20 cellular contexts compared by ENCODE assay signal in the genomic region with DNA sequence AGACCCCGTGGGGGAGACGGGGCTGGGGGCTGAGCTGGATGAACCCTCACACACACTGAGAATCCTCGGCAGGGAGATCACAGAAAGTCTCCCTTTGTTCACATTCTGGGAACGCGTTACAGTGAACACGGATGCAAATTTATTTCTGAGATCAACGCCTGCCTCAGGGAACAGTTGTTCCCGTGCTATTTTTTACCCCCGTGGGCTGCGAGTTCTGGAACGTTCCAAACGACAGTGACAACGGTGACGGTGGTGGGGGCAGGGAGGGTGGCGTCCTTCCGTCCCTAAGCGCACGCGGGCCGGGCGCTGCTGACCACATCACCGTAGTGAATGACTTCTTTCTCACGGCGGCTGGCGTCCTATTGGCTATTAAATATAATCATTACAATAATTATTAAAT. TPM values are rescaled to one million over a fixed set of nuclear protein-coding genes. Genes with fewer than 3 reads are reported as not detected.
"Had no signal": no experiment of that assay in that cellular context is flagged by ENCODE, and none has a peak within 500 bp of the region (broad histone marks: within the 10 kb centered on the region; RNA-seq: fewer than 3 reads in every experiment).

No MANE protein-coding gene starts in this region.

- H3K4me3 Mint-ChIP-seq: activated CD4-positive, alpha-beta memory T cell treated with anti-CD3 and anti-CD28 coated beads, Interleukin-2, amount 10 ng/mL, durations not matched to agents 7 days and 5 days; activated CD8-positive, alpha-beta memory T cell treated with anti-CD3 and anti-CD28 coated beads, Interleukin-2, amount 10 ng/mL, durations not matched to agents 7 days and 5 days; activated naive CD8-positive, alpha-beta T cell treated with anti-CD3 and anti-CD28 coated beads for 36 hours; activated T-helper 17 cell treated with anti-CD3 and anti-CD28 coated beads, Interleukin-2, amount 50 U/mL, for 72 hours; mesothelial cell of epicardium; T-helper 2 cell treated with Interferon-gamma antibody and Interleukin-4, amounts not matched to agents 5 μg/mL and 100 μg/mL, for 36 hours; WTC11 had no signal

- H3K27ac ChIP-seq: brain microvascular endothelial cell, esophagus muscularis mucosa, hepatocyte, lower lobe of right lung, parathyroid adenoma, sigmoid colon, SK-N-MC had no signal

- H3K9me3 Mint-ChIP-seq: activated CD4-positive, alpha-beta memory T cell treated with anti-CD3 and anti-CD28 coated beads, Interleukin-2, amount 10 ng/mL, durations not matched to agents 7 days and 5 days; activated naive CD8-positive, alpha-beta T cell treated with anti-CD3 and anti-CD28 coated beads for 36 hours; activated T-helper 17 cell treated with anti-CD3 and anti-CD28 coated beads, Interleukin-2, amount 50 U/mL, for 72 hours; mesothelial cell of epicardium; T-helper 2 cell treated with Interferon-gamma antibody and Interleukin-4, amounts not matched to agents 5 μg/mL and 100 μg/mL, for 36 hours; WTC11 had no signal

- H3K27ac Mint-ChIP-seq: activated CD4-positive, alpha-beta memory T cell treated with anti-CD3 and anti-CD28 coated beads, Interleukin-2, amount 10 ng/mL, durations not matched to agents 7 days and 5 days; activated CD8-positive, alpha-beta memory T cell treated with anti-CD3 and anti-CD28 coated beads, Interleukin-2, amount 10 ng/mL, durations not matched to agents 7 days and 5 days; activated naive CD8-positive, alpha-beta T cell treated with anti-CD3 and anti-CD28 coated beads for 36 hours; activated T-helper 17 cell treated with anti-CD3 and anti-CD28 coated beads, Interleukin-2, amount 50 U/mL, for 72 hours; mesothelial cell of epicardium; T-helper 2 cell treated with Interferon-gamma antibody and Interleukin-4, amounts not matched to agents 5 μg/mL and 100 μg/mL, for 36 hours; WTC11 had no signal

- H3K4me1 Mint-ChIP-seq: activated CD4-positive, alpha-beta memory T cell treated with anti-CD3 and anti-CD28 coated beads, Interleukin-2, amount 10 ng/mL, durations not matched to agents 7 days and 5 days; activated CD8-positive, alpha-beta memory T cell treated with anti-CD3 and anti-CD28 coated beads, Interleukin-2, amount 10 ng/mL, durations not matched to agents 7 days and 5 days; activated naive CD8-positive, alpha-beta T cell treated with anti-CD3 and anti-CD28 coated beads for 36 hours; activated T-helper 17 cell treated with anti-CD3 and anti-CD28 coated beads, Interleukin-2, amount 50 U/mL, for 72 hours; WTC11 had no signal

- DNase-seq: activated CD4-positive, alpha-beta memory T cell treated with anti-CD3 and anti-CD28 coated beads, Interleukin-2, amount 10 ng/mL, durations not matched to agents 7 days and 5 days; activated CD8-positive, alpha-beta memory T cell treated with anti-CD3 and anti-CD28 coated beads, Interleukin-2, amount 10 ng/mL, durations not matched to agents 7 days and 5 days; activated naive CD4-positive, alpha-beta T cell; activated naive CD8-positive, alpha-beta T cell treated with anti-CD3 and anti-CD28 coated beads for 36 hours; brain microvascular endothelial cell; cortex of kidney; effector CD4-positive, alpha-beta T cell; islet precursor cell; lower lobe of right lung; sigmoid colon; stimulated activated naive CD4-positive, alpha-beta T cell had no signal

- ATAC-seq: activated CD8-positive, alpha-beta memory T cell treated with anti-CD3 and anti-CD28 coated beads, Interleukin-2, amount 10 ng/mL, durations not matched to agents 7 days and 5 days; activated T-helper 17 cell treated with anti-CD3 and anti-CD28 coated beads, Interleukin-2, amount 50 U/mL, for 72 hours; lower lobe of right lung; WTC11 had no signal

- H3K36me3 Mint-ChIP-seq: activated CD8-positive, alpha-beta memory T cell treated with anti-CD3 and anti-CD28 coated beads, Interleukin-2, amount 10 ng/mL, durations not matched to agents 7 days and 5 days; activated naive CD8-positive, alpha-beta T cell treated with anti-CD3 and anti-CD28 coated beads for 36 hours; mesothelial cell of epicardium; WTC11 had no signal

RNA-seq across cellular contexts. Expression of gene SSTR5, which starts 45.1 kb away (rescaled TPM):
- total RNA-seq: activated CD4-positive, alpha-beta memory T cell treated with anti-CD3 and anti-CD28 coated beads, Interleukin-2, amount 10 ng/mL, durations not matched to agents 7 days and 5 days; activated CD8-positive, alpha-beta memory T cell treated with anti-CD3 and anti-CD28 coated beads, Interleukin-2, amount 10 ng/mL, durations not matched to agents 7 days and 5 days; activated naive CD8-positive, alpha-beta T cell treated with anti-CD3 and anti-CD28 coated beads for 36 hours; activated T-helper 17 cell treated with anti-CD3 and anti-CD28 coated beads, Interleukin-2, amount 50 U/mL, for 72 hours; esophagus muscularis mucosa; lower lobe of right lung; mesothelial cell of epicardium; sigmoid colon; tibial nerve had no signal
